21 cellular contexts compared by ENCODE assay signal in genomic region chr18:24465491-24465890, GRCh38. TPM values are rescaled to one million over a fixed set of nuclear protein-coding genes. Genes with fewer than 3 reads are reported as not detected.
"Had no signal": no experiment of that assay in that cellular context is flagged by ENCODE, and none has a peak within 500 bp of the region (broad histone marks: within the 10 kb centered on the region; RNA-seq: fewer than 3 reads in every experiment).

No MANE protein-coding gene starts in this region.

- H3K36me3 ChIP-seq: colonic mucosa, esophagus muscularis mucosa, right lobe of liver, stomach, upper lobe of left lung had no signal

- H3K9me3 Mint-ChIP-seq: activated CD4-positive, alpha-beta T cell treated with anti-CD3 and anti-CD28 coated beads, Interleukin-2, amount 10 ng/mL, durations not matched to agents 7 days and 5 days; activated naive CD8-positive, alpha-beta T cell treated with anti-CD3 and anti-CD28 coated beads for 36 hours; nephron progenitor cell; WTC11 had no signal

- H3K4me3 ChIP-seq: body of pancreas, colonic mucosa, esophagus muscularis mucosa, psoas muscle, right lobe of liver, stomach, testis, upper lobe of left lung had no signal

- H3K27me3 ChIP-seq: body of pancreas, colonic mucosa, esophagus muscularis mucosa, right lobe of liver, stomach, testis, upper lobe of left lung had no signal

- H3K36me3 Mint-ChIP-seq: activated naive CD8-positive, alpha-beta T cell treated with anti-CD3 and anti-CD28 coated beads for 36 hours; WTC11 had no signal

- H3K27ac Mint-ChIP-seq: activated CD4-positive, alpha-beta T cell treated with anti-CD3 and anti-CD28 coated beads, Interleukin-2, amount 10 ng/mL, durations not matched to agents 7 days and 5 days; activated naive CD8-positive, alpha-beta T cell treated with anti-CD3 and anti-CD28 coated beads for 36 hours; nephron progenitor cell; WTC11 had no signal

- H3K4me1 Mint-ChIP-seq: activated naive CD8-positive, alpha-beta T cell treated with anti-CD3 and anti-CD28 coated beads for 36 hours had no signal

- H3K4me1 ChIP-seq: body of pancreas, colonic mucosa, esophagus muscularis mucosa, psoas muscle, right lobe of liver, stomach, testis, upper lobe of left lung had no signal

- ATAC-seq: body of pancreas, left ventricle myocardium superior, psoas muscle, right lobe of liver, WTC11 had no signal

- DNase-seq: activated CD4-positive, alpha-beta T cell treated with anti-CD3 and anti-CD28 coated beads, Interleukin-2, amount 10 ng/mL, durations not matched to agents 7 days and 5 days; activated CD8-positive, alpha-beta memory T cell treated with anti-CD3 and anti-CD28 coated beads, Interleukin-2, amount 50 U/mL, for 48 hours; activated naive CD8-positive, alpha-beta T cell treated with anti-CD3 and anti-CD28 coated beads for 36 hours; amygdala; body of pancreas; central memory CD4-positive, alpha-beta T cell; colonic mucosa; effector CD4-positive, alpha-beta T cell; hippocampal formation; kidney; left ventricle myocardium superior; nephron progenitor cell; psoas muscle; right lobe of liver; stomach; T-helper 2 cell; testis had no signal

- H3K9me3 ChIP-seq: body of pancreas, colonic mucosa, esophagus muscularis mucosa, psoas muscle, right lobe of liver, stomach, testis, upper lobe of left lung had no signal

- H3K4me3 Mint-ChIP-seq: activated CD4-positive, alpha-beta T cell treated with anti-CD3 and anti-CD28 coated beads, Interleukin-2, amount 10 ng/mL, durations not matched to agents 7 days and 5 days; activated naive CD8-positive, alpha-beta T cell treated with anti-CD3 and anti-CD28 coated beads for 36 hours; nephron progenitor cell; WTC11 had no signal

- H3K27ac ChIP-seq: body of pancreas, colonic mucosa, esophagus muscularis mucosa, psoas muscle, right lobe of liver, stomach, testis had no signal

RNA-seq across cellular contexts. Expression of gene HRH4, which starts 5.1 kb away (rescaled TPM):
- total RNA-seq: activated naive CD8-positive, alpha-beta T cell treated with anti-CD3 and anti-CD28 coated beads for 36 hours; body of pancreas; glomerular endothelial cell; kidney; WTC11 had no signal
